In genomic region chr13:109007946-109008345, GRCh38 we compare ENCODE assay signal across 25 cellular contexts.
"Had no signal": no experiment of that assay in that cellular context is flagged by ENCODE, and none has a peak within 500 bp of the region (broad histone marks: within the 10 kb centered on the region; RNA-seq: fewer than 3 reads in every experiment).

No MANE protein-coding gene starts in this region.

- H3K36me3 ChIP-seq: colonic mucosa, gastrocnemius medialis, heart right ventricle, pancreas, suprapubic skin, tibial artery, upper lobe of right lung, vagina had no signal

- H3K4me3 Mint-ChIP-seq: naive B cell; nephron; stimulated activated effector memory CD8-positive, alpha-beta T cell treated with anti-CD3 and anti-CD28 coated beads, Interleukin-12 subunit alpha, Interleukin-12 subunit beta, amount 100 ng/mL, for 72 hours had no signal

- H3K4me2 ChIP-seq: smooth muscle cell had no signal

- H3K4me1 Mint-ChIP-seq: naive B cell; nephron; stimulated activated effector memory CD8-positive, alpha-beta T cell treated with anti-CD3 and anti-CD28 coated beads, Interleukin-12 subunit alpha, Interleukin-12 subunit beta, amount 100 ng/mL, for 72 hours had no signal

- H3K9me3 Mint-ChIP-seq: nephron had no signal

- H3K27ac Mint-ChIP-seq: nephron; progenitor cell of endocrine pancreas; stimulated activated effector memory CD8-positive, alpha-beta T cell treated with anti-CD3 and anti-CD28 coated beads, Interleukin-12 subunit alpha, Interleukin-12 subunit beta, amount 100 ng/mL, for 72 hours had no signal

- H3K4me3 ChIP-seq: colonic mucosa, dorsolateral prefrontal cortex, gastrocnemius medialis, heart right ventricle, lung, pancreas, smooth muscle cell, suprapubic skin, tibial artery, upper lobe of right lung, vagina had no signal

- H3K4me1 ChIP-seq: colonic mucosa, gastrocnemius medialis, heart right ventricle, pancreas, suprapubic skin, tibial artery, upper lobe of right lung, vagina had no signal

- H3K27me3 Mint-ChIP-seq: naive B cell, progenitor cell of endocrine pancreas had no signal

- DNase-seq: colonic mucosa; dorsolateral prefrontal cortex; effector CD8-positive, alpha-beta T cell; gastrocnemius medialis; heart right ventricle; kidney; left cardiac atrium; left ventricle myocardium superior; mesendoderm; naive B cell; occipital lobe; pancreas; right cardiac atrium; stimulated activated CD4-positive, alpha-beta T cell treated with anti-CD3 and anti-CD28 coated beads, Interleukin-2, amount 100 ng/mL, for 48 hours; stimulated activated naive CD8-positive, alpha-beta T cell treated with anti-CD3 and anti-CD28 coated beads, Interleukin-15, Interleukin-2, amounts not matched to agents 100 U/mL and 50 U/mL, for 24 hours; tibial artery; upper lobe of right lung had no signal

- H3K27me3 ChIP-seq: colonic mucosa, gastrocnemius medialis, pancreas, suprapubic skin, tibial artery, upper lobe of right lung, vagina had no signal

- H3K36me3 Mint-ChIP-seq: naive B cell; stimulated activated effector memory CD8-positive, alpha-beta T cell treated with anti-CD3 and anti-CD28 coated beads, Interleukin-12 subunit alpha, Interleukin-12 subunit beta, amount 100 ng/mL, for 72 hours had no signal

- ATAC-seq: esophagus mucosa; gastrocnemius medialis; heart right ventricle; left cardiac atrium; left ventricle myocardium superior; pancreas; right cardiac atrium; stimulated activated effector memory CD8-positive, alpha-beta T cell treated with anti-CD3 and anti-CD28 coated beads, Interleukin-12 subunit alpha, Interleukin-12 subunit beta, amount 100 ng/mL, for 72 hours; stimulated activated naive CD8-positive, alpha-beta T cell treated with anti-CD3 and anti-CD28 coated beads, Interleukin-15, Interleukin-2, amounts not matched to agents 100 U/mL and 50 U/mL, for 24 hours; upper lobe of right lung had no signal

- H3K27ac ChIP-seq: colonic mucosa, dorsolateral prefrontal cortex, gastrocnemius medialis, heart right ventricle, pancreas, suprapubic skin, tibial artery, upper lobe of right lung, vagina had no signal

- H3K9me3 ChIP-seq: colonic mucosa, gastrocnemius medialis, heart right ventricle, pancreas, suprapubic skin, tibial artery, upper lobe of right lung, vagina had no signal

- FAIRE-seq: kidney, pancreas had no signal
